9 cellular contexts compared by ENCODE assay signal in the genomic region with DNA sequence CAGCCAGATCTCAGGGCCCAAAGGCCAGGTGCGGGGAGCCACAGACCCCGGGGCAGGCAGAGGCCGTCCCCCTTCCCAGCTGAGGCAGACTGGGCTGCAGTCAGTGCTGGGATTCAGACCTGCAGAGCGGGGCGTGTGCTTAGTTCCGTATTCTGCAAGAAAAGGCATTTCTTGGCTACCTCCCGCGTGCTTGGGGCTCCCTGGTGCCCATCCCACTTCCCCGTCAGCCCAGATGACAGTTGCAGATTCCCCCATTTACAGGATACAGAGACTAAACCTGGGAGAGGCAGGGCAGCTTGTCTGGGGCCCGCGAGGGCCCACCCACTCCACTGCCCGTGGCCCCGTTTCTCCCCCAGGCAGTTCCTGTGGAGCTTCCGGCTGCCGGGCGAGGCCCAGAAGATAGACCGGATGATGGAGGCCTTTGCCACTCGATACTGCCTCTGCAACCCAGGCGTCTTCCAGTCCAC. TPM values are rescaled to one million over a fixed set of nuclear protein-coding genes. Genes with fewer than 3 reads are reported as not detected.
DNase-seq lines count a peak whose midpoint lies in the region; ATAC-seq and TF ChIP-seq lines count a peak whose summit lies in the region.
"Had no signal": no experiment of that assay in that cellular context is flagged by ENCODE, and none has a peak within 500 bp of the region (broad histone marks: within the 10 kb centered on the region; RNA-seq: fewer than 3 reads in every experiment).

No MANE protein-coding gene starts in this region.

- H3K9me3 ChIP-seq in CD4-positive, alpha-beta memory T cell (ENCODE audit: control insufficient read depth in 1 of 2, low read length in 2 of 2): no peaks in the 10 kb centered on the region
- H3K9me3 ChIP-seq in naive thymus-derived CD4-positive, alpha-beta T cell (ENCODE audit: control insufficient read depth in 2 of 3, low read length in 3 of 3): no peaks in the 10 kb centered on the region
- H3K9me3 ChIP-seq in WERI-Rb-1 (ENCODE audit: severe bottlenecking): no peaks in the 10 kb centered on the region

- H3K4me1 Mint-ChIP-seq in CD4-positive, alpha-beta memory T cell: peaks cover 47 to 82% (median 64%) of the 10 kb centered on the region in 4 donors
- H3K4me1 Mint-ChIP-seq in activated T-helper 2 cell treated with anti-CD3 and anti-CD28 coated beads, Interferon-gamma antibody, Interleukin-2, Interleukin-4, amounts not matched to agents 10 μg/mL and 5 μg/mL and 100 μg/mL, durations not matched to agents 14 hours and 24 hours and 36 hours (ENCODE audit: low read depth): peaks cover 57% of the 10 kb centered on the region
- H3K4me1 Mint-ChIP-seq in naive thymus-derived CD4-positive, alpha-beta T cell: peaks cover 47 to 83% (median 78%) of the 10 kb centered on the region in 7 donors

- H3K36me3 ChIP-seq in CD4-positive, alpha-beta memory T cell (ENCODE audit: insufficient read depth, low read length): peaks cover 61% of the 10 kb centered on the region
- H3K36me3 ChIP-seq in naive thymus-derived CD4-positive, alpha-beta T cell (ENCODE audit: control insufficient read depth in 2 of 3, insufficient read depth in 3 of 3, low read length in 3 of 3): peaks cover 10 to 83% (median 22%) of the 10 kb centered on the region in 3 experiments
- no peaks in the 10 kb centered on the region for H3K36me3 ChIP-seq in WERI-Rb-1

- H3K9me3 Mint-ChIP-seq in CD4-positive, alpha-beta memory T cell: no peaks in the 10 kb centered on the region
- H3K9me3 Mint-ChIP-seq in activated T-helper 2 cell treated with anti-CD3 and anti-CD28 coated beads, Interferon-gamma antibody, Interleukin-2, Interleukin-4, amounts not matched to agents 10 μg/mL and 5 μg/mL and 100 μg/mL, durations not matched to agents 14 hours and 24 hours and 36 hours: no peaks in the 10 kb centered on the region
- no peaks in the 10 kb centered on the region for H3K9me3 Mint-ChIP-seq in naive thymus-derived CD4-positive, alpha-beta T cell

- no peaks in the 10 kb centered on the region for H3K27me3 ChIP-seq in CD4-positive, alpha-beta memory T cell (ENCODE audit: insufficient read depth, low read length)
- H3K27me3 ChIP-seq in naive thymus-derived CD4-positive, alpha-beta T cell (ENCODE audit: control insufficient read depth in 2 of 2, insufficient read depth in 2 of 2, low read length in 2 of 2): no peaks in the 10 kb centered on the region
- H3K27me3 ChIP-seq in WERI-Rb-1 (ENCODE audit: insufficient read depth, low read depth, severe bottlenecking): no peaks in the 10 kb centered on the region

- POLR2A ChIA-PET in CD4-positive, alpha-beta memory T cell (lab: Charles Lee; ENCODE audit: partially characterized antibody): interaction anchor here (0.7 to 4.6 kb wide), 18 partner anchors 10 to 179 kb away, joined by 3 to 44 read pairs (median 4); partner anchors contain the start of genes CYTH4, IL2RB and RAC2
- POLR2A ChIA-PET in naive thymus-derived CD4-positive, alpha-beta T cell (lab: Charles Lee): interaction anchor here (1.0 to 4.3 kb wide), 12 partner anchors 9 to 185 kb away, joined by 3 to 25 read pairs (median 6); no protein-coding TSS in a partner anchor

- peaks cover 92% of the 10 kb centered on the region for H3K4me1 ChIP-seq in CD4-positive, alpha-beta memory T cell (ENCODE audit: insufficient read depth, low read length)
- peaks cover 26 to 63% of the 10 kb centered on the region in 2 donors for H3K4me1 ChIP-seq in naive thymus-derived CD4-positive, alpha-beta T cell (ENCODE audit: control insufficient read depth in 2 of 2, insufficient read depth in 2 of 2, low read length in 2 of 2)

- intact Hi-C loops in CD4-positive, alpha-beta memory T cell (cut with micrococcal nuclease): no loop called here
- intact Hi-C loops in activated T-helper 2 cell treated with anti-CD3 and anti-CD28 coated beads, Interferon-gamma antibody, Interleukin-2, Interleukin-4, amounts not matched to agents 10 μg/mL and 5 μg/mL and 100 μg/mL, durations not matched to agents 14 hours and 24 hours and 36 hours (cut with micrococcal nuclease): no loop called here
- intact Hi-C loops in naive thymus-derived CD4-positive, alpha-beta T cell (cut with micrococcal nuclease): loop anchor here in 1 of 2 donors (1.0 kb wide), 1 partner anchor 9 kb away; no protein-coding TSS in a partner anchor

- peak overlapping the region; percentile 72 for H3K27ac ChIP-seq in CD4-positive, alpha-beta memory T cell (ENCODE audit: low read depth, low read length)
- peak overlapping the region; percentile 77 for H3K27ac ChIP-seq in naive thymus-derived CD4-positive, alpha-beta T cell (ENCODE audit: low read depth, low read length)
- no peak overlapping the region for H3K27ac ChIP-seq in WERI-Rb-1

- H3K4me3 ChIP-seq in CD4-positive, alpha-beta memory T cell (ENCODE audit: low read length in 2 of 2): peak overlapping the region in 1 of 2 donors; percentile 21
- H3K4me3 ChIP-seq in naive thymus-derived CD4-positive, alpha-beta T cell (ENCODE audit: low read length): peak overlapping the region; percentile 21
- H3K4me3 ChIP-seq in WERI-Rb-1 (ENCODE audit: low read depth, low read length): no peak overlapping the region

- peaks cover 47 to 75% of the 10 kb centered on the region in 2 donors for H3K36me3 Mint-ChIP-seq in CD4-positive, alpha-beta memory T cell
- peaks cover 79% of the 10 kb centered on the region for H3K36me3 Mint-ChIP-seq in activated T-helper 2 cell treated with anti-CD3 and anti-CD28 coated beads, Interferon-gamma antibody, Interleukin-2, Interleukin-4, amounts not matched to agents 10 μg/mL and 5 μg/mL and 100 μg/mL, durations not matched to agents 14 hours and 24 hours and 36 hours (ENCODE audit: low read depth)
- H3K36me3 Mint-ChIP-seq in naive thymus-derived CD4-positive, alpha-beta T cell: peaks cover 13 to 56% (median 36%) of the 10 kb centered on the region in 5 donors

- CTCF ChIA-PET in CD4-positive, alpha-beta memory T cell (lab: Charles Lee; ENCODE audit: partially characterized antibody): interaction anchor here (1.3 to 2.4 kb wide), 7 partner anchors 10 to 129 kb away, joined by 4 to 10 read pairs (median 5); no protein-coding TSS in a partner anchor
- CTCF ChIA-PET in naive thymus-derived CD4-positive, alpha-beta T cell (lab: Charles Lee): interaction anchor here (0.5 to 1.8 kb wide), 9 partner anchors 10 to 101 kb away, joined by 3 to 7 read pairs (median 3); no protein-coding TSS in a partner anchor

- DNase-seq in CD4-positive, alpha-beta memory T cell: peak; percentile 43 to 66 (median 48)
- DNase-seq in NOMO-1 treated with dmso at 0.1 percent for 144 hours (lab: John Stamatoyannopoulos, UW; ENCODE audit: unreplicated experiment): peak; percentile 85
- DNase-seq in activated T-helper 2 cell treated with anti-CD3 and anti-CD28 coated beads, Interferon-gamma antibody, Interleukin-2, Interleukin-4, amounts not matched to agents 10 μg/mL and 5 μg/mL and 100 μg/mL, durations not matched to agents 14 hours and 24 hours and 36 hours (ENCODE audit: low spot score): peak; percentile 29
- peak in 8 of 9 donors; percentile 37 to 54 (median 47) for DNase-seq in naive thymus-derived CD4-positive, alpha-beta T cell
- no peak for DNase-seq in WERI-Rb-1
- no peak for DNase-seq in cerebellum (ENCODE audit: low spot score)
- DNase-seq in HPDE6-E6E7 (ENCODE audit: extremely low spot score): no peak

- H3K27ac Mint-ChIP-seq in CD4-positive, alpha-beta memory T cell: peak overlapping the region; percentile 92 to 97 (median 96)
- H3K27ac Mint-ChIP-seq in activated T-helper 2 cell treated with anti-CD3 and anti-CD28 coated beads, Interferon-gamma antibody, Interleukin-2, Interleukin-4, amounts not matched to agents 10 μg/mL and 5 μg/mL and 100 μg/mL, durations not matched to agents 14 hours and 24 hours and 36 hours: peak overlapping the region; percentile 91
- peak overlapping the region; percentile 93 to 99 (median 96) for H3K27ac Mint-ChIP-seq in naive thymus-derived CD4-positive, alpha-beta T cell

- H3K27me3 Mint-ChIP-seq in CD4-positive, alpha-beta memory T cell: no peaks in the 10 kb centered on the region
- no peaks in the 10 kb centered on the region for H3K27me3 Mint-ChIP-seq in activated T-helper 2 cell treated with anti-CD3 and anti-CD28 coated beads, Interferon-gamma antibody, Interleukin-2, Interleukin-4, amounts not matched to agents 10 μg/mL and 5 μg/mL and 100 μg/mL, durations not matched to agents 14 hours and 24 hours and 36 hours (ENCODE audit: low read depth)
- H3K27me3 Mint-ChIP-seq in naive thymus-derived CD4-positive, alpha-beta T cell: no peaks in the 10 kb centered on the region

- no peak for TF ChIP-seq CTCF in WERI-Rb-1 (IDR thresholded peaks at IDR 0.05; ENCODE audit: low read depth, low read length)

- ATAC-seq in naive thymus-derived CD4-positive, alpha-beta T cell: peak; percentile 48
- no peak for ATAC-seq in GM21528 (IDR thresholded peaks at IDR 0.05; ENCODE audit: low FRiP score, unreplicated experiment)

- H3K4me3 Mint-ChIP-seq in CD4-positive, alpha-beta memory T cell: peak overlapping the region; percentile 9 to 85 (median 80)
- H3K4me3 Mint-ChIP-seq in activated T-helper 2 cell treated with anti-CD3 and anti-CD28 coated beads, Interferon-gamma antibody, Interleukin-2, Interleukin-4, amounts not matched to agents 10 μg/mL and 5 μg/mL and 100 μg/mL, durations not matched to agents 14 hours and 24 hours and 36 hours (ENCODE audit: low read depth): peak overlapping the region; percentile 54
- peak overlapping the region; percentile 60 to 88 (median 76) for H3K4me3 Mint-ChIP-seq in naive thymus-derived CD4-positive, alpha-beta T cell

RNA-seq across cellular contexts. Expression of gene CYTH4, which starts 18.3 kb away (rescaled TPM):
- total RNA-seq in CD4-positive, alpha-beta memory T cell: 100 to 1,000 TPM; 169 to 177 TPM
- polyA plus RNA-seq in CD4-positive, alpha-beta memory T cell: 10 to 100 TPM; 39.4 to 57.0 TPM
- total RNA-seq in activated T-helper 2 cell treated with anti-CD3 and anti-CD28 coated beads, Interferon-gamma antibody, Interleukin-2, Interleukin-4, amounts not matched to agents 10 μg/mL and 5 μg/mL and 100 μg/mL, durations not matched to agents 14 hours and 24 hours and 36 hours: 45.9 and 49.8 TPM in 2 replicates
- 100 to 1,000 TPM; 123 to 227 (median 214) TPM for total RNA-seq in naive thymus-derived CD4-positive, alpha-beta T cell
- polyA plus RNA-seq in naive thymus-derived CD4-positive, alpha-beta T cell: 10 to 100 TPM; 49.5 to 71.1 TPM
- total RNA-seq in cerebellum: 3.9 TPM
- polyA plus RNA-seq: fibroblast of lung had no signal

RNA-seq across cellular contexts. Expression of gene RAC2, which starts 56.5 kb away (rescaled TPM):
- 100 to 1,000 TPM; 304 to 318 TPM for total RNA-seq in CD4-positive, alpha-beta memory T cell
- 100 to 1,000 TPM; 724 to 917 TPM for polyA plus RNA-seq in CD4-positive, alpha-beta memory T cell
- 499 and 506 TPM in 2 replicates for total RNA-seq in activated T-helper 2 cell treated with anti-CD3 and anti-CD28 coated beads, Interferon-gamma antibody, Interleukin-2, Interleukin-4, amounts not matched to agents 10 μg/mL and 5 μg/mL and 100 μg/mL, durations not matched to agents 14 hours and 24 hours and 36 hours
- total RNA-seq in naive thymus-derived CD4-positive, alpha-beta T cell: 100 to 1,000 TPM; 263 to 886 (median 301) TPM
- 100 to 1,000 TPM; 838 to 852 TPM for polyA plus RNA-seq in naive thymus-derived CD4-positive, alpha-beta T cell
- total RNA-seq in cerebellum: 0.64 TPM

Comparison
In these comparisons a context has a peak if more than half of its experiments do, and no peak if none do; other contexts are left out.
1. DNase-seq: peak in CD4-positive, alpha-beta memory T cell (5 of 5), NOMO-1 treated with dmso at 0.1 percent for 144 hours (single experiment), activated T-helper 2 cell treated with anti-CD3 and anti-CD28 coated beads, Interferon-gamma antibody, Interleukin-2, Interleukin-4, amounts not matched to agents 10 μg/mL and 5 μg/mL and 100 μg/mL, durations not matched to agents 14 hours and 24 hours and 36 hours (single experiment) and naive thymus-derived CD4-positive, alpha-beta T cell (8 of 9); none in WERI-Rb-1 (single experiment), cerebellum (single experiment) and HPDE6-E6E7 (single experiment).
2. RNA of gene RAC2, which starts 56.5 kb away (total RNA-seq): 499 to 506 TPM in activated T-helper 2 cell treated with anti-CD3 and anti-CD28 coated beads, Interferon-gamma antibody, Interleukin-2, Interleukin-4, amounts not matched to agents 10 μg/mL and 5 μg/mL and 100 μg/mL, durations not matched to agents 14 hours and 24 hours and 36 hours, 304 to 318 TPM in CD4-positive, alpha-beta memory T cell and 263 to 886 TPM in naive thymus-derived CD4-positive, alpha-beta T cell; 0.64 TPM in cerebellum (single experiment); every median in the first group is over 100 times any median in the second.
3. Peak in every context shown above with its lines, with median percentiles within 50 percentile points of each other: H3K27ac Mint-ChIP-seq and H3K4me3 Mint-ChIP-seq.